ENCODE assay signal across 1 cellular context in the genomic region with DNA sequence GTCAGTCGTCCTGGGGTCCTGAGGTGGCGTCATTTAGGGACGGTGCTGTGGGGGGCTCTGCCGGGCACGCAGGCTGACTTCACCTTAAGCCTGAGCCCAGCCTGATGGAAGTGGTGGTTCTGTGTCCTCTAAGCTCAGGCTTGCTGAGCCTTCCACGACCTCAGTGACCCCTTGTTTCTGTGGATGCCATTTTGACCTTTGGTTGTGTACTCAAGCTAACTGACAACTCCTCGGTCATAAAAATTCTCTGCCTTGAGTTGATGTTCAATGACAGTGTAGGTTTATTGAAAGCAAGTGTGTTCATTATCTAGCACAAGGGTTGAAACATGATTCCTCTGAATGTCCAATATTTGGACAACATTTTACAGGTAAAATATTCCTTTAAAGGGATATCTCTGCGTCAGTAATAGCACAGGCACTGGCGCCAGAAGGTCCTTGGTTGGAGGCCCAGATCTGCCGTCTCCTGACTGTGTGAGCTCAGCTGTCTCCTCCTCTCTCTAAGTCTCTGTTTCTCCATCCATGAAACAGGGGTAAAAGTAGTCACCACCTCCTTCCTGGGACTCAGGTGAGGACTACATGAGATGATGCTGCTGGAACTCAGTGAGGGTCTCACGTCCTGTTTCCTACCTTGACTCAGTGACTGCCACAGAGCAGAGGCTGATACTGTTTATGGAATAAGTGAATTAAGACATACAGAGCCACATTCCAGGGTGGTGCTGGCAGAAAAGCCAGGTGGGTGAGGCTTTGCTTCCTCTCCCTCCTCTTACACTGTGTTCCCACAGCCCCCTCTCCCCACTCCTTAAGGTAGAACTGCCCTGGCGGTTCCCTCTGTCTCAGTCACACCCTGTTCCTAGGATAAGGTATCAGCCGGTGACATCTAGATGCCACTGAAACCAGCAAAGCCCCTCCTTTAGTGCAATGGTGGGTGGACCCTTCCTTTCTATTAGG.
TF ChIP-seq lines count a peak whose summit lies in the region.

No MANE protein-coding gene starts in this region.

TF ChIP-seq in H1, 55 proteins besides CTCF, POLR2A, EP300 and RAD21 (continued from another document):
- TF ChIP-seq, protein P1, sequence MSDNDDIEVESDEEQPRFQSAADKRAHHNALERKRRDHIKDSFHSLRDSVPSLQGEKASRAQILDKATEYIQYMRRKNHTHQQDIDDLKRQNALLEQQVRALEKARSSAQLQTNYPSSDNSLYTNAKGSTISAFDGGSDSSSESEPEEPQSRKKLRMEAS (IDR thresholded peaks at IDR 0.05), result no peak
- no peak for TF ChIP-seq CEBPB (IDR thresholded peaks at IDR 0.05; ENCODE audit: low read depth, low read length)
- no peak for TF ChIP-seq BACH1 (IDR thresholded peaks at IDR 0.05; ENCODE audit: low read length)
- no peak for TF ChIP-seq CTBP2 (IDR thresholded peaks at IDR 0.05; ENCODE audit: borderline replicate concordance, insufficient read depth, insufficient read length, low read length)
- TF ChIP-seq BCL11A (IDR thresholded peaks at IDR 0.05; ENCODE audit: low read depth in 2 of 2, low read length in 2 of 2), result no peak
- no peak for TF ChIP-seq POU5F1 (IDR thresholded peaks at IDR 0.05; ENCODE audit: low read depth, low read length)
- no peak for TF ChIP-seq NANOG (IDR thresholded peaks at IDR 0.05; ENCODE audit: insufficient read depth, low read depth, low read length, poor library complexity, severe bottlenecking)
- no peak for TF ChIP-seq TAF1 (IDR thresholded peaks at IDR 0.05; ENCODE audit: low read depth, low read length)
- no peak for TF ChIP-seq RBBP5 (IDR thresholded peaks at IDR 0.05; ENCODE audit: borderline replicate concordance, low read depth, low read length)
- no peak for TF ChIP-seq JUND (IDR thresholded peaks at IDR 0.05; ENCODE audit: low read length)
- TF ChIP-seq PHF8 (conservative IDR thresholded peaks at IDR 0.05; ENCODE audit: low read depth, low read length), result no peak
- no peak for TF ChIP-seq HDAC2 (IDR thresholded peaks at IDR 0.05; ENCODE audit: borderline replicate concordance in 1 of 2, low read depth in 2 of 2, low read length in 2 of 2)
- TF ChIP-seq TAF7 (optimal IDR thresholded peaks at IDR 0.05; ENCODE audit: borderline replicate concordance, low read depth, low read length), result no peak
- TF ChIP-seq GABPA (IDR thresholded peaks at IDR 0.05; ENCODE audit: borderline replicate concordance, insufficient read depth, low read length), result no peak
- TF ChIP-seq MAFK (IDR thresholded peaks at IDR 0.05; ENCODE audit: low read depth, low read length), result no peak
- TF ChIP-seq SRF (IDR thresholded peaks at IDR 0.05; ENCODE audit: low read depth, low read length), result no peak
TF ChIP-seq in H1: peak in this region for 0.
